In genomic region chr3:142500211-142500610, GRCh38 we compare ENCODE assay signal across 18 cellular contexts. TPM values are rescaled to one million over a fixed set of nuclear protein-coding genes. Genes with fewer than 3 reads are reported as not detected.
DNase-seq lines count a peak whose midpoint lies in the region; ATAC-seq and TF ChIP-seq lines count a peak whose summit lies in the region.
"Had no signal": no experiment of that assay in that cellular context is flagged by ENCODE, and none has a peak within 500 bp of the region (broad histone marks: within the 10 kb centered on the region; RNA-seq: fewer than 3 reads in every experiment).

No MANE protein-coding gene starts in this region.

- H3K9me3 ChIP-seq in IMR-90 (ENCODE audit: control insufficient read depth, insufficient read depth, low read length) (no peaks in the 10 kb centered on the region), gastrocnemius medialis (no peaks in the 10 kb centered on the region), esophagus muscularis mucosa (no peaks in the 10 kb centered on the region)
- H3K9me3 ChIP-seq: MG63 had no signal

- no peak overlapping the region for H3K4ac ChIP-seq in IMR-90 (ENCODE audit: low read depth, low read length)

- DNase-seq in IMR-90 (peak; percentile 16), choroid plexus epithelial cell (ENCODE audit: low read depth) (peak; percentile 44), gastrocnemius medialis (no peak), esophagus muscularis mucosa (ENCODE audit: extremely low spot score) (no peak), hippocampal formation (lab: John Stamatoyannopoulos, UW) (no peak)
- DNase-seq: Calu3; CD8-positive, alpha-beta T cell; DMS53; MG63; NCI-H1048; NCI-H1436; NCI-H1930; NCI-H226; NCI-H524 treated with DMSO at 0.1 percent for 48 hours had no signal

- no peak overlapping the region for H2BK20ac ChIP-seq in IMR-90 (ENCODE audit: low read depth, low read length)

- no peak overlapping the region for H2BK5ac ChIP-seq in IMR-90 (ENCODE audit: low read depth, low read length, poor library complexity, severe bottlenecking)

- WGBS in IMR-90 (ENCODE audit: extremely low coverage in 2 of 2, insufficient read length in 1 of 2), 2 experiments = no CpG with 5 or more reads among the region's 2 CpGs
- WGBS in esophagus muscularis mucosa = 92% methylated on average over 2 of the region's 2 CpGs

- H3K27ac ChIP-seq in ACC112 (ENCODE audit: low read depth, low read length) = peak overlapping the region; percentile 89
- no peak overlapping the region for H3K27ac ChIP-seq in IMR-90 (ENCODE audit: insufficient read depth, low read length)
- peak overlapping the region in 3 of 4 donors; percentile 74 to 75 (median 74) for H3K27ac ChIP-seq in gastrocnemius medialis
- H3K27ac ChIP-seq in esophagus muscularis mucosa (replicated peaks in 1 of 4) = no peak overlapping the region
- H3K27ac ChIP-seq: BLaER1 treated with 17β-estradiol and CSF1 and Interleukin-3, amounts not matched to agents 10 nM and 100 nM; SK-N-MC had no signal

- no peak for TF ChIP-seq CTCF in IMR-90 (conservative IDR thresholded peaks at IDR 0.05; ENCODE audit: low read depth, low read length)
- no peak for TF ChIP-seq CTCF in choroid plexus epithelial cell (conservative IDR thresholded peaks at IDR 0.05; ENCODE audit: low read depth, low read length)
- TF ChIP-seq CTCF in gastrocnemius medialis (IDR thresholded peaks at IDR 0.05 in 4 of 5, conservative IDR thresholded peaks at IDR 0.05 in 1 of 5) = no peak
- no peak for TF ChIP-seq CTCF in esophagus muscularis mucosa (IDR thresholded peaks at IDR 0.05)

- H3K18ac ChIP-seq in IMR-90 (ENCODE audit: low read depth, low read length) = no peak overlapping the region

- 0 out of 4 replicates have a peak, but pooled peaks cover 0 to 4% of the 10 kb centered on the region in 2 experiments for H3K79me1 ChIP-seq in IMR-90 (ENCODE audit: low read depth in 1 of 2, low read length in 2 of 2)

- H4K20me1 ChIP-seq in IMR-90 (ENCODE audit: insufficient read depth, low read length) = no peaks in the 10 kb centered on the region
- H4K20me1 ChIP-seq: BLaER1 treated with 17β-estradiol and CSF1 and Interleukin-3, amounts not matched to agents 10 nM and 100 nM had no signal

- no peak for TF ChIP-seq RAD21 in IMR-90 (IDR thresholded peaks at IDR 0.05; ENCODE audit: low read length)

- H3K27me3 ChIP-seq in ACC112 (ENCODE audit: insufficient read depth, low read length) (no peaks in the 10 kb centered on the region), IMR-90 (ENCODE audit: control insufficient read depth, insufficient read depth, low read length) (no peaks in the 10 kb centered on the region), gastrocnemius medialis (no peaks in the 10 kb centered on the region), esophagus muscularis mucosa (no peaks in the 10 kb centered on the region)
- H3K27me3 ChIP-seq: BLaER1 treated with 17β-estradiol and CSF1 and Interleukin-3, amounts not matched to agents 10 nM and 100 nM; MG63 had no signal

- H2AFZ ChIP-seq in ACC112 (ENCODE audit: low read length, unreplicated experiment) = no peak overlapping the region
- H2AFZ ChIP-seq in IMR-90 (replicated peaks; ENCODE audit: low read length, poor library complexity) = no peak overlapping the region

- no peak overlapping the region for H2AK5ac ChIP-seq in IMR-90 (ENCODE audit: low read depth, low read length)

- no peak overlapping the region for H3K23ac ChIP-seq in IMR-90 (ENCODE audit: low read depth, low read length)

- in situ Hi-C loops in IMR-90 (cut with MboI; ENCODE audit: low sequenced_read_pairs) (no loop called here), gastrocnemius medialis (cut with MboI; ENCODE audit: low sequenced_read_pairs in 4 of 4) (no loop called here)

- TF ChIP-seq POLR2A in IMR-90 (IDR thresholded peaks at IDR 0.05; ENCODE audit: low read depth, low read length) (no peak), gastrocnemius medialis (IDR thresholded peaks at IDR 0.05) (no peak), esophagus muscularis mucosa (IDR thresholded peaks at IDR 0.05; ENCODE audit: low read depth) (no peak)

- POLR2A ChIA-PET in IMR-90 (lab: Charles Lee; ENCODE audit: unreplicated experiment) = no interaction called here

- dilution Hi-C loops in IMR-90 (cut with HindIII; ENCODE audit: low sequenced_read_pairs, unreplicated experiment) = no loop called here

- BruUV-seq in IMR-90 (replicated peaks; lab: Mats Ljungman, UMichigan) = no TSS peak

- intact Hi-C loops in IMR-90 (cut with micrococcal nuclease) (no loop called here), gastrocnemius medialis (cut with DNase I; ENCODE audit: low total_unique reads) (loop anchor here (5.0 kb wide), 1 partner anchor 53 kb away; the partner anchor contains the start of gene XRN1), esophagus muscularis mucosa (cut with DNase I) (no loop called here)

- no peak overlapping the region for H2BK120ac ChIP-seq in IMR-90 (ENCODE audit: low read depth, low read length)

- no peak overlapping the region for H3K14ac ChIP-seq in IMR-90 (replicated peaks; ENCODE audit: low read depth, low read length)

- ATAC-seq in IMR-90 (ENCODE audit: low read depth) = no peak
- peak; percentile 42 to 65 for ATAC-seq in gastrocnemius medialis
- no peak for ATAC-seq in HG03095 (IDR thresholded peaks at IDR 0.05; ENCODE audit: unreplicated experiment)
- ATAC-seq: CD8-positive, alpha-beta T cell had no signal

- no peaks in the 10 kb centered on the region for H3K79me2 ChIP-seq in ACC112 (ENCODE audit: control insufficient read depth, insufficient read depth, low read length, unreplicated experiment)

- H4K5ac ChIP-seq in IMR-90 (ENCODE audit: low read depth, low read length) = no peak overlapping the region

- no peak overlapping the region for H2BK15ac ChIP-seq in IMR-90 (ENCODE audit: low read depth, low read length)

- H3K36me3 ChIP-seq in ACC112 (ENCODE audit: insufficient read depth, low read length) (peaks cover 25% of the 10 kb centered on the region), IMR-90 (ENCODE audit: control insufficient read depth, insufficient read depth, low read length) (peaks cover 4% of the 10 kb centered on the region; the same call in 1 of the 2 replicates), gastrocnemius medialis (peaks cover 0 to 17% of the 10 kb centered on the region in 2 donors), esophagus muscularis mucosa (peaks cover 26 to 78% (median 43%) of the 10 kb centered on the region in 4 donors)

- no peak overlapping the region for H2AK9ac ChIP-seq in IMR-90 (replicated peaks; ENCODE audit: low read depth, low read length, poor library complexity)

- no peak overlapping the region for H3K4me2 ChIP-seq in IMR-90 (ENCODE audit: low read depth, low read length)
- H3K4me2 ChIP-seq: BLaER1 treated with 17β-estradiol and CSF1 and Interleukin-3, amounts not matched to agents 10 nM and 100 nM had no signal

- H3K9ac ChIP-seq in IMR-90 (ENCODE audit: low read depth, low read length) = no peak overlapping the region
- H3K9ac ChIP-seq: BLaER1 treated with 17β-estradiol and CSF1 and Interleukin-3, amounts not matched to agents 10 nM and 100 nM had no signal

- H3K56ac ChIP-seq in IMR-90 (ENCODE audit: extremely low read depth, insufficient read depth, low read length) = no peak overlapping the region

- no peak overlapping the region for H4K91ac ChIP-seq in IMR-90 (ENCODE audit: insufficient read depth, low read depth, low read length)

- CTCF ChIA-PET in IMR-90 (lab: Yijun Ruan, JAX) = no interaction called here

- peaks cover 31% of the 10 kb centered on the region for H3K4me1 ChIP-seq in ACC112 (ENCODE audit: control insufficient read depth, insufficient read depth, low read length, unreplicated experiment)
- peaks cover 2% of the 10 kb centered on the region; the same call in 1 of the 2 replicates for H3K4me1 ChIP-seq in IMR-90 (ENCODE audit: control insufficient read depth, insufficient read depth, low read length)
- peaks cover 10 to 30% of the 10 kb centered on the region in 2 donors for H3K4me1 ChIP-seq in gastrocnemius medialis
- no peaks in the 10 kb centered on the region for H3K4me1 ChIP-seq in esophagus muscularis mucosa
- H3K4me1 ChIP-seq: BLaER1 treated with 17β-estradiol and CSF1 and Interleukin-3, amounts not matched to agents 10 nM and 100 nM had no signal

- TF ChIP-seq EP300 in esophagus muscularis mucosa (IDR thresholded peaks at IDR 0.05) = no peak

- H4K8ac ChIP-seq in IMR-90 (ENCODE audit: low read depth in 2 of 2, low read length in 2 of 2) = no peak overlapping the region

- H3K4me3 ChIP-seq in ACC112 (ENCODE audit: low read depth, low read length) = 0 out of 2 replicates have a peak overlapping the region, but pooled peaks have one; percentile 9
- H3K4me3 ChIP-seq in IMR-90 (ENCODE audit: insufficient read depth, low read depth, low read length) = no peak overlapping the region
- H3K4me3 ChIP-seq in choroid plexus epithelial cell (ENCODE audit: low read depth, low read length) = no peak overlapping the region
- peak overlapping the region in 1 of 4 donors; percentile 0 for H3K4me3 ChIP-seq in gastrocnemius medialis
- no peak overlapping the region for H3K4me3 ChIP-seq in esophagus muscularis mucosa
- H3K4me3 ChIP-seq: BLaER1 treated with 17β-estradiol and CSF1 and Interleukin-3, amounts not matched to agents 10 nM and 100 nM; MG63; SK-N-MC had no signal

- no peaks in the 10 kb centered on the region for H3K9me1 ChIP-seq in IMR-90 (ENCODE audit: insufficient read depth, low read length)

TF ChIP-seq in IMR-90, 13 proteins besides CTCF, POLR2A, EP300 and RAD21 (continues in another document):
- no peak for TF ChIP-seq ELK1 (IDR thresholded peaks at IDR 0.05; ENCODE audit: borderline replicate concordance, low read depth, low read length)
- no peak for TF ChIP-seq CHD1 (IDR thresholded peaks at IDR 0.05; ENCODE audit: low read depth, low read length)
- no peak for TF ChIP-seq CEBPB (IDR thresholded peaks at IDR 0.05; ENCODE audit: low read depth, low read length)
- no peak for TF ChIP-seq FOS (IDR thresholded peaks at IDR 0.05; ENCODE audit: low read depth, low read length)
- TF ChIP-seq BHLHE40 (IDR thresholded peaks at IDR 0.05; ENCODE audit: low read depth, low read length) = no peak
- TF ChIP-seq MAFK (IDR thresholded peaks at IDR 0.05; ENCODE audit: low read depth, low read length) = no peak
- no peak for TF ChIP-seq SMC3 (IDR thresholded peaks at IDR 0.05; ENCODE audit: low read depth, low read length)

RNA-seq across cellular contexts. Expression of gene XRN1, which starts 52.4 kb away (rescaled TPM):
- total RNA-seq in IMR-90 (2012; rRNA removed) = 21.5 and 38.9 TPM in 2 replicates
- polyA plus RNA-seq in IMR-90 (2012; rRNA removed) = 6.0 and 6.8 TPM in 2 replicates
- 0.66 and 7.5 TPM in 2 replicates for polyA plus RNA-seq in IMR-90 (2012; cell fraction: cytosol; rRNA removed)
- 1.2 and 13.7 TPM in 2 replicates for polyA plus RNA-seq in IMR-90 (2012; cell fraction: nucleus; rRNA removed; ENCODE audit: low replicate concordance)
- 10 to 100 TPM; 41.8 to 52.2 (median 47.3) TPM for total RNA-seq in gastrocnemius medialis
- 10 to 100 TPM; 31.4 to 40.7 (median 34.9) TPM for total RNA-seq in esophagus muscularis mucosa

Comparison
In these comparisons a context has a peak if more than half of its experiments do, and no peak if none do; other contexts are left out.
1. H3K27ac ChIP-seq: peak in ACC112 (single experiment) and gastrocnemius medialis (3 of 4); none in IMR-90 (single experiment) and esophagus muscularis mucosa (0 of 4).
2. ATAC-seq: peak in gastrocnemius medialis (2 of 2); none in IMR-90 (single experiment) and HG03095 (single experiment).
3. DNase-seq: peak in IMR-90 (single experiment) and choroid plexus epithelial cell (single experiment); none in gastrocnemius medialis (0 of 2), esophagus muscularis mucosa (single experiment) and hippocampal formation (0 of 2).